ENCODE assay signal across 23 cellular contexts in the genomic region with DNA sequence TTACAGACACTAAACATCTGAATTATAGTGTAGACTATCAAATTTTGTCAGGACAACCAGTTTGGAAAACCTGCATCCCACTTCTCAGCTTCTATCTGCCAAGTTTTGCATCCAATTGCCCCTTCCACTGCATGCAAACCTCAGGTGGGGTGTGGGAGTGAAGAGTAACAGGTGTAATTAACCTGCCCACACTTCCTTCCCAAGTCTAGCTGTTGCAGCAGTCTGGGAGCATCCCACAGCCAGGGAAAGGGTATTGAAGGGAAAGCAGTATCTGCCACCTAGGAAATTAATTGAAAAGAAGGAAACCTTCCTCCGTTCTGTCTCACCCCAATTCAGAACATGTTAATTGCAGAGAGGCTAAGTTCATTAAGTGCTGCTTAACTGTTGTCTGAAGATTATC.
"Had no signal": no experiment of that assay in that cellular context is flagged by ENCODE, and none has a peak within 500 bp of the region (broad histone marks: within the 10 kb centered on the region; RNA-seq: fewer than 3 reads in every experiment).

No MANE protein-coding gene starts in this region.

- H3K9me3 ChIP-seq: esophagus squamous epithelium, gastrocnemius medialis, neutrophil, pancreas, right lobe of liver, stomach, testis, tibial artery had no signal

- H3K4me3 ChIP-seq: coronary artery, esophagus squamous epithelium, gastrocnemius medialis, heart left ventricle, hepatocyte, left lung, pancreas, right lobe of liver, stomach, testis, tibial artery had no signal

- H3K27ac ChIP-seq: coronary artery, esophagus squamous epithelium, gastrocnemius medialis, heart left ventricle, hepatocyte, left lung, neutrophil, pancreas, right lobe of liver, stomach, testis, tibial artery had no signal

- H3K27me3 ChIP-seq: esophagus squamous epithelium, gastrocnemius medialis, heart left ventricle, hepatocyte, left lung, neutrophil, pancreas, right lobe of liver, stomach, testis, tibial artery had no signal

- H3K36me3 ChIP-seq: esophagus squamous epithelium, gastrocnemius medialis, heart left ventricle, left lung, neutrophil, pancreas, right lobe of liver, stomach, tibial artery had no signal

- ATAC-seq: gastrocnemius medialis; heart left ventricle; left cardiac atrium; left lung; natural killer cell; pancreas; right lobe of liver; stimulated activated effector memory CD8-positive, alpha-beta T cell treated with anti-CD3 and anti-CD28 coated beads, Interleukin-12 subunit alpha, Interleukin-12 subunit beta, amount 100 ng/mL, for 72 hours had no signal

- H3K4me1 Mint-ChIP-seq: natural killer cell; stimulated activated effector memory CD8-positive, alpha-beta T cell treated with anti-CD3 and anti-CD28 coated beads, Interleukin-12 subunit alpha, Interleukin-12 subunit beta, amount 100 ng/mL, for 72 hours had no signal

- DNase-seq: dermis blood vessel endothelial cell; effector memory CD4-positive, alpha-beta T cell; erythroblast; esophagus squamous epithelium; gastrocnemius medialis; heart left ventricle; left cardiac atrium; left lung; natural killer cell; pancreas; right lobe of liver; stimulated activated CD4-positive, alpha-beta T cell treated with anti-CD3 and anti-CD28 coated beads, Interleukin-2, amount 100 ng/mL, for 24 hours; stimulated activated CD4-positive, alpha-beta T cell treated with anti-CD3 and anti-CD28 coated beads, Interleukin-4, amount 100 ng/mL, for 24 hours; stimulated activated naive CD4-positive, alpha-beta T cell treated with Interleukin-2 at 50 U/mL for 16 hours; stomach; testis; tibial artery had no signal

- H3K4me3 Mint-ChIP-seq: natural killer cell; neural crest cell; stimulated activated effector memory CD8-positive, alpha-beta T cell treated with anti-CD3 and anti-CD28 coated beads, Interleukin-12 subunit alpha, Interleukin-12 subunit beta, amount 100 ng/mL, for 72 hours; type B pancreatic cell had no signal

- H3K36me3 Mint-ChIP-seq: natural killer cell; stimulated activated effector memory CD8-positive, alpha-beta T cell treated with anti-CD3 and anti-CD28 coated beads, Interleukin-12 subunit alpha, Interleukin-12 subunit beta, amount 100 ng/mL, for 72 hours had no signal

- FAIRE-seq: pancreas had no signal

- H3K27ac Mint-ChIP-seq: natural killer cell; stimulated activated effector memory CD8-positive, alpha-beta T cell treated with anti-CD3 and anti-CD28 coated beads, Interleukin-12 subunit alpha, Interleukin-12 subunit beta, amount 100 ng/mL, for 72 hours; type B pancreatic cell had no signal

- H3K4me1 ChIP-seq: gastrocnemius medialis, heart left ventricle, left lung, pancreas, right lobe of liver, stomach, testis, tibial artery had no signal
